ENCODE assay signal across 8 cellular contexts in genomic region chr18:24544141-24544498, GRCh38.
DNase-seq lines count a peak whose midpoint lies in the region; ATAC-seq and TF ChIP-seq lines count a peak whose summit lies in the region.

No MANE protein-coding gene starts in this region.

- no peaks in the 10 kb centered on the region for H3K36me3 ChIP-seq in left lung

- no peaks in the 10 kb centered on the region for H3K9me3 ChIP-seq in left lung

- no peaks in the 10 kb centered on the region for H3K4me1 ChIP-seq in left lung

- TF ChIP-seq RAD21 in Ishikawa (IDR thresholded peaks at IDR 0.05; ENCODE audit: low read depth), result peak; percentile 72

- ATAC-seq in left lung, result peak; percentile 76
- ATAC-seq in GM18498 (IDR thresholded peaks at IDR 0.05; ENCODE audit: unreplicated experiment), result no peak
- no peak for ATAC-seq in HG02938 (IDR thresholded peaks at IDR 0.05; ENCODE audit: unreplicated experiment)
- no peak for ATAC-seq in HG03280 (IDR thresholded peaks at IDR 0.05; ENCODE audit: unreplicated experiment)

- H3K27ac ChIP-seq in VCaP, result no peak overlapping the region
- H3K27ac ChIP-seq in left lung, result no peak overlapping the region

- H3K27me3 ChIP-seq in left lung, result no peaks in the 10 kb centered on the region

- intact Hi-C loops in left lung (cut with DNase I), result no loop called here

- no peak overlapping the region for H3K4me3 ChIP-seq in left lung

- DNase-seq in COLO829 (ENCODE audit: low spot score) (peak; percentile 48), left lung (no peak)
- DNase-seq in activated CD4-positive, alpha-beta T cell treated with anti-CD3 and anti-CD28 coated beads for 1 hour, result no peak

- TF ChIP-seq EP300 in Ishikawa (IDR thresholded peaks at IDR 0.05; ENCODE audit: borderline replicate concordance), result no peak

- TF ChIP-seq CTCF in VCaP (conservative IDR thresholded peaks at IDR 0.05) (peak; percentile 75), left lung (IDR thresholded peaks at IDR 0.05) (peak in 1 of 2 donors; percentile 22)

TF ChIP-seq in Ishikawa, 13 proteins besides CTCF, POLR2A, EP300 and RAD21:
- no peak for TF ChIP-seq MAX (IDR thresholded peaks at IDR 0.05)
- no peak for TF ChIP-seq USF1 (IDR thresholded peaks at IDR 0.05)
- no peak for TF ChIP-seq TAF1 (IDR thresholded peaks at IDR 0.05; ENCODE audit: low read depth)
- no peak for TF ChIP-seq YY1 (IDR thresholded peaks at IDR 0.05; ENCODE audit: low read depth)
- TF ChIP-seq TCF12 (IDR thresholded peaks at IDR 0.05; ENCODE audit: low read depth), result no peak
- TF ChIP-seq EGR1 (IDR thresholded peaks at IDR 0.05), result no peak
- no peak for TF ChIP-seq CEBPB (IDR thresholded peaks at IDR 0.05)
